18 cellular contexts compared by ENCODE assay signal in the genomic region with DNA sequence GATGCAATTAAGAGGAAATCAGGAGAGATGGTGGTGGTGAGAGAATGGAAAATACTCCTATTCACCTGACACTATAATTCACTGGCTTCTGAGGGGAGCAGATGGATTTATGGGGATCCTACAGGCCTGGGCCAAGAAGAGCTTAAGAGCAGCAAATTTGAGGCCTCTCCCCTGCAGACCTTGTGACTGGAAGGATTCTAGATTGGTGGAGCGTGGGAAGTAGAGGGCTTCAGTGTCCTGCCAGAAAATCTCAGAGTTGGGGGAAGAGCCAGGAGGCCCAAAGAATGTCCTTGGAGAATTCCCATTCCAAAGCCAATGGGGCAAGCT. TPM values are rescaled to one million over a fixed set of nuclear protein-coding genes. Genes with fewer than 3 reads are reported as not detected.
DNase-seq lines count a peak whose midpoint lies in the region; ATAC-seq, FAIRE-seq and TF ChIP-seq lines count a peak whose summit lies in the region.
"Had no signal": no experiment of that assay in that cellular context is flagged by ENCODE, and none has a peak within 500 bp of the region (broad histone marks: within the 10 kb centered on the region; RNA-seq: fewer than 3 reads in every experiment).

No MANE protein-coding gene starts in this region.

- H2AFZ ChIP-seq in ACC112 (ENCODE audit: low read length, unreplicated experiment) (no peak overlapping the region), HepG2 (ENCODE audit: low read length) (no peak overlapping the region)

- no peak overlapping the region for H3K9ac ChIP-seq in HepG2 (ENCODE audit: insufficient read depth, low read depth, low read length)

- no peak for TF ChIP-seq CTCF in gastrocnemius medialis (IDR thresholded peaks at IDR 0.05 in 4 of 5, conservative IDR thresholded peaks at IDR 0.05 in 1 of 5)
- TF ChIP-seq CTCF in CD8-positive, alpha-beta T cell (IDR thresholded peaks at IDR 0.05), result no peak
- no peak for TF ChIP-seq CTCF in HepG2 (CRISPR knock-in tag; IDR thresholded peaks at IDR 0.05)

- in situ Hi-C loops in gastrocnemius medialis (cut with MboI; ENCODE audit: low sequenced_read_pairs in 4 of 4) (no loop called here), HepG2 (cut with HindIII; ENCODE audit: extremely low pct_ligation_motif_present, low pct_unique_long_range_greater_than_20kb) (no loop called here)

- no TSS peak for BruUV-seq in HepG2 (replicated peaks; lab: Mats Ljungman, UMichigan)

- ATAC-seq in gastrocnemius medialis (peak in 1 of 2 donors; percentile 42), HepG2 (no peak), GM18520 (IDR thresholded peaks at IDR 0.05; ENCODE audit: unreplicated experiment) (no peak)
- no peak for ATAC-seq in CD8-positive, alpha-beta T cell
- ATAC-seq: left colon; stimulated activated memory B cell treated with anti-CD40 and anti-IgM and Interleukin-4, amounts not matched to agents 10 μg/mL and 1 μg/mL and 100 μg/mL, for 72 hours; WTC11 had no signal

- no peaks in the 10 kb centered on the region for H3K9me3 ChIP-seq in gastrocnemius medialis
- H3K9me3 ChIP-seq in CD8-positive, alpha-beta T cell (ENCODE audit: low read length), result no peaks in the 10 kb centered on the region
- no peaks in the 10 kb centered on the region for H3K9me3 ChIP-seq in HepG2 (ENCODE audit: low read length)

- DNase-seq in NCI-H69 (lab: John Stamatoyannopoulos, UW) (peak; percentile 84), left kidney (ENCODE audit: low read depth, low spot score) (peak; percentile 68), gastrocnemius medialis (peak in 1 of 2 donors; percentile 30), HepG2 (ENCODE audit: low spot score) (no peak), frontal cortex (ENCODE audit: low spot score in 2 of 2) (no peak)
- no peak for DNase-seq in CD8-positive, alpha-beta T cell
- DNase-seq: left colon, NCI-H2081, NCI-H510A treated with DMSO at 0.1 percent for 48 hours, SHP77 treated with DMSO at 0.1 percent for 48 hours, T-helper 2 cell, trophoblast cell had no signal

- no peak for FAIRE-seq in HepG2 (lab: Jason Lieb, UNC)
- FAIRE-seq in frontal cortex (lab: Jason Lieb, UNC), result no peak

- peaks cover 20% of the 10 kb centered on the region for H3K27me3 Mint-ChIP-seq in CD8-positive, alpha-beta T cell (ENCODE audit: low read depth)

- H3K36me3 ChIP-seq in ACC112 (ENCODE audit: insufficient read depth, low read length) (no peaks in the 10 kb centered on the region), gastrocnemius medialis (no peaks in the 10 kb centered on the region), HepG2 (replicated peaks in 1 of 2; ENCODE audit: control insufficient read depth in 1 of 2, insufficient read depth in 2 of 2, low read length in 2 of 2) (no peaks in the 10 kb centered on the region)
- H3K36me3 ChIP-seq in CD8-positive, alpha-beta T cell (ENCODE audit: insufficient read depth, low read length), result no peaks in the 10 kb centered on the region

- H3K79me2 ChIP-seq in ACC112 (ENCODE audit: control insufficient read depth, insufficient read depth, low read length, unreplicated experiment) (no peaks in the 10 kb centered on the region), HepG2 (ENCODE audit: insufficient read depth, low read length) (no peaks in the 10 kb centered on the region)

- H3K27me3 ChIP-seq in ACC112 (ENCODE audit: insufficient read depth, low read length), result 0 out of 2 replicates have a peak, but pooled peaks cover 3% of the 10 kb centered on the region
- H3K27me3 ChIP-seq in gastrocnemius medialis, result no peaks in the 10 kb centered on the region
- H3K27me3 ChIP-seq in CD8-positive, alpha-beta T cell (ENCODE audit: insufficient read depth, low read length), result no peaks in the 10 kb centered on the region
- H3K27me3 ChIP-seq in HepG2 (ENCODE audit: control insufficient read depth in 1 of 2, insufficient read depth in 2 of 2, low read length in 2 of 2), result peaks cover 6 to 33% of the 10 kb centered on the region in 2 experiments

- TF ChIP-seq EP300 in HepG2 (IDR thresholded peaks at IDR 0.05; ENCODE audit: low read depth in 2 of 2, low read length in 2 of 2) (no peak), HepG2 (CRISPR knock-in tag; IDR thresholded peaks at IDR 0.05; ENCODE audit: borderline replicate concordance) (no peak)

- POLR2A ChIA-PET in CD8-positive, alpha-beta T cell (lab: Charles Lee), result no interaction called here
- POLR2A ChIA-PET in HepG2 (lab: Yijun Ruan, JAX), result no interaction called here

- CTCF ChIA-PET in CD8-positive, alpha-beta T cell (lab: Charles Lee), result no interaction called here
- CTCF ChIA-PET in HepG2 (lab: Yijun Ruan, JAX; ENCODE audit: low intra/inter-chr PET ratio, low total read pairs), result no interaction called here

- no peak overlapping the region for H3K4me3 ChIP-seq in ACC112 (ENCODE audit: low read depth, low read length)
- no peak overlapping the region for H3K4me3 ChIP-seq in gastrocnemius medialis
- H3K4me3 ChIP-seq in CD8-positive, alpha-beta T cell (ENCODE audit: low read depth, low read length), result no peak overlapping the region
- no peak overlapping the region for H3K4me3 ChIP-seq in HepG2 (replicated peaks in 1 of 3; ENCODE audit: insufficient read depth in 1 of 3, low read depth in 2 of 3, low read length in 3 of 3)

- intact Hi-C loops in gastrocnemius medialis (cut with DNase I; ENCODE audit: low total_unique reads) (no loop called here), HepG2 (cut with micrococcal nuclease; ENCODE audit: unreplicated experiment) (no loop called here)
- intact Hi-C loops in CD8-positive, alpha-beta T cell (cut with DNase I, micrococcal nuclease), result loop anchor here in 1 of 2 experiments (2.0 kb wide), 1 partner anchor 28 kb away; no protein-coding TSS in a partner anchor

- no peaks in the 10 kb centered on the region for H3K36me3 Mint-ChIP-seq in CD8-positive, alpha-beta T cell
- H3K36me3 Mint-ChIP-seq: stimulated activated memory B cell treated with anti-CD40 and anti-IgM and Interleukin-4, amounts not matched to agents 10 μg/mL and 1 μg/mL and 100 μg/mL, for 72 hours; WTC11 had no signal

- no peaks in the 10 kb centered on the region for H3K9me3 Mint-ChIP-seq in CD8-positive, alpha-beta T cell
- H3K9me3 Mint-ChIP-seq: stimulated activated memory B cell treated with anti-CD40 and anti-IgM and Interleukin-4, amounts not matched to agents 10 μg/mL and 1 μg/mL and 100 μg/mL, for 72 hours; WTC11 had no signal

- H3K27ac ChIP-seq in ACC112 (ENCODE audit: low read depth, low read length) (peak overlapping the region; percentile 51; the same call in 1 of the 2 replicates), gastrocnemius medialis (peak overlapping the region; percentile 41 to 80 (median 61)), HepG2 (ENCODE audit: extremely low read length, insufficient read depth, low read length) (no peak overlapping the region)
- H3K27ac ChIP-seq in CD8-positive, alpha-beta T cell (ENCODE audit: low read depth, low read length), result no peak overlapping the region

- no peaks in the 10 kb centered on the region for H3K4me1 Mint-ChIP-seq in CD8-positive, alpha-beta T cell (ENCODE audit: low read depth)
- H3K4me1 Mint-ChIP-seq: stimulated activated memory B cell treated with anti-CD40 and anti-IgM and Interleukin-4, amounts not matched to agents 10 μg/mL and 1 μg/mL and 100 μg/mL, for 72 hours had no signal

- no peak for TF ChIP-seq RAD21 in HepG2 (CRISPR knock-in tag; IDR thresholded peaks at IDR 0.05)

- no peak overlapping the region for H3K4me2 ChIP-seq in HepG2 (ENCODE audit: low read depth, low read length)

- H3K4me1 ChIP-seq in ACC112 (ENCODE audit: control insufficient read depth, insufficient read depth, low read length, unreplicated experiment) (peaks cover 13% of the 10 kb centered on the region), gastrocnemius medialis (peaks cover 12 to 18% of the 10 kb centered on the region in 2 donors), HepG2 (ENCODE audit: insufficient read depth, low read length) (no peaks in the 10 kb centered on the region)
- H3K4me1 ChIP-seq in CD8-positive, alpha-beta T cell (ENCODE audit: insufficient read depth, low read length), result no peaks in the 10 kb centered on the region

- H3K4me3 Mint-ChIP-seq in CD8-positive, alpha-beta T cell, result no peak overlapping the region
- H3K4me3 Mint-ChIP-seq: stimulated activated memory B cell treated with anti-CD40 and anti-IgM and Interleukin-4, amounts not matched to agents 10 μg/mL and 1 μg/mL and 100 μg/mL, for 72 hours; WTC11 had no signal

- H3K27ac Mint-ChIP-seq in CD8-positive, alpha-beta T cell, result no peak overlapping the region
- H3K27ac Mint-ChIP-seq: stimulated activated memory B cell treated with anti-CD40 and anti-IgM and Interleukin-4, amounts not matched to agents 10 μg/mL and 1 μg/mL and 100 μg/mL, for 72 hours; WTC11 had no signal

- TF ChIP-seq POLR2A in gastrocnemius medialis (IDR thresholded peaks at IDR 0.05), result no peak
- no peak for TF ChIP-seq POLR2A in HepG2 (IDR thresholded peaks at IDR 0.05; ENCODE audit: insufficient read depth in 1 of 2, low read depth in 2 of 2, low read length in 2 of 2)

- H4K20me1 ChIP-seq in HepG2 (ENCODE audit: insufficient read depth, low read length), result no peaks in the 10 kb centered on the region

- WGBS in HepG2 (ENCODE audit: low lambda C conversion rate), result 38% methylated on average over 1 of the region's 1 CpG

RNA-seq across cellular contexts. Expression of a gene that starts 1.8 kb away (rescaled TPM):
- total RNA-seq in gastrocnemius medialis (100 to 1,000 TPM in 1 of 4 donors, 10 to 100 TPM in 3; 11.2 to 113 (median 27.7) TPM), HepG2 (2016; rRNA removed; fragmentation: Illumina TruSeq; extraction: Trizol) (0.04 TPM in 1 of 2 replicates, not detected in the other), frontal cortex (under 0.01 TPM)
- total RNA-seq in CD8-positive, alpha-beta T cell, result not detected
- not detected in 2 replicates for total RNA-seq in HepG2 (2016; cell fraction: cytosol; rRNA removed; fragmentation: Illumina TruSeq; extraction: Trizol; ENCODE audit: low read depth)
- 0.03 TPM in 1 of 2 replicates, not detected in the other for total RNA-seq in HepG2 (2016; cell fraction: insoluble cytoplasmic fraction; rRNA removed; fragmentation: Illumina TruSeq; extraction: Trizol)
- total RNA-seq in HepG2 (2016; cell fraction: membrane; rRNA removed; fragmentation: Illumina TruSeq; extraction: Trizol), result not detected in 2 replicates
- total RNA-seq in HepG2 (2016; cell fraction: nucleus; rRNA removed; fragmentation: Illumina TruSeq; extraction: Trizol), result 0.09 and 0.22 TPM in 2 replicates
- polyA plus RNA-seq in HepG2 (2011; rRNA removed), result 0.05 and 0.22 TPM in 2 replicates
- polyA plus RNA-seq in HepG2 (2011; cell fraction: cytosol; rRNA removed), result 0.01 TPM in 2 replicates
- polyA plus RNA-seq in HepG2 (2011; cell fraction: nucleus; rRNA removed), result 1.1 and 1.3 TPM in 2 replicates
- 0.05 and 0.20 TPM in 2 replicates for polyA plus RNA-seq in HepG2 (2012)
- not detected in 2 replicates for polyA plus RNA-seq in HepG2 (2016; cell fraction: cytosol; fragmentation: Illumina TruSeq; extraction: Trizol; ENCODE audit: low read depth)
- polyA plus RNA-seq in HepG2 (2016; cell fraction: insoluble cytoplasmic fraction; fragmentation: Illumina TruSeq; extraction: Trizol; ENCODE audit: low read depth), result 0.05 TPM in 1 of 2 replicates, not detected in the other
- not detected in 2 replicates for polyA plus RNA-seq in HepG2 (2016; cell fraction: membrane; fragmentation: Illumina TruSeq; extraction: Trizol; ENCODE audit: low read depth)
- 1.1 and 1.3 TPM in 2 replicates for polyA plus RNA-seq in HepG2 (2016; cell fraction: nucleus; fragmentation: Illumina TruSeq; extraction: Trizol; ENCODE audit: insufficient read depth, low read depth)
- not detected in 2 replicates for polyA minus RNA-seq in HepG2 (2011; rRNA and poly(A)+ RNA removed; ENCODE audit: low replicate concordance)
- 0.09 TPM in 1 of 2 replicates, not detected in the other for polyA minus RNA-seq in HepG2 (2011; cell fraction: cytosol; rRNA and poly(A)+ RNA removed)
- 0.12 and 0.13 TPM in 2 replicates for polyA minus RNA-seq in HepG2 (2011; cell fraction: nucleus; rRNA and poly(A)+ RNA removed)
- total RNA-seq: activated CD8-positive, alpha-beta memory T cell treated with anti-CD3 and anti-CD28 coated beads for 36 hours had no signal
- polyA plus RNA-seq: AG04450 had no signal

RNA-seq across cellular contexts. Expression of a gene that starts 38.2 kb away (rescaled TPM):
- total RNA-seq in gastrocnemius medialis (10 to 100 TPM; 11.9 to 38.8 (median 13.0) TPM), HepG2 (2016; rRNA removed; fragmentation: Illumina TruSeq; extraction: Trizol) (33.6 and 60.9 TPM in 2 replicates), frontal cortex (73.4 TPM)
- total RNA-seq in CD8-positive, alpha-beta T cell, result 10 to 100 TPM; 14.3 to 14.4 TPM
- total RNA-seq in HepG2 (2016; cell fraction: cytosol; rRNA removed; fragmentation: Illumina TruSeq; extraction: Trizol; ENCODE audit: low read depth), result 19.4 and 19.6 TPM in 2 replicates
- total RNA-seq in HepG2 (2016; cell fraction: insoluble cytoplasmic fraction; rRNA removed; fragmentation: Illumina TruSeq; extraction: Trizol), result 34.2 and 64.9 TPM in 2 replicates
- total RNA-seq in HepG2 (2016; cell fraction: membrane; rRNA removed; fragmentation: Illumina TruSeq; extraction: Trizol), result 35.3 and 35.6 TPM in 2 replicates
- total RNA-seq in HepG2 (2016; cell fraction: nucleus; rRNA removed; fragmentation: Illumina TruSeq; extraction: Trizol), result 46.5 and 53.8 TPM in 2 replicates
- polyA plus RNA-seq in HepG2 (2011; rRNA removed), result 102 and 137 TPM in 2 replicates
- 89.3 and 100 TPM in 2 replicates for polyA plus RNA-seq in HepG2 (2011; cell fraction: cytosol; rRNA removed)
- 118 and 132 TPM in 2 replicates for polyA plus RNA-seq in HepG2 (2011; cell fraction: nucleus; rRNA removed)
- polyA plus RNA-seq in HepG2 (2012), result 50.9 and 56.1 TPM in 2 replicates
- 20.3 and 20.6 TPM in 2 replicates for polyA plus RNA-seq in HepG2 (2016; cell fraction: cytosol; fragmentation: Illumina TruSeq; extraction: Trizol; ENCODE audit: low read depth)
- polyA plus RNA-seq in HepG2 (2016; cell fraction: insoluble cytoplasmic fraction; fragmentation: Illumina TruSeq; extraction: Trizol; ENCODE audit: low read depth), result 32.1 and 32.2 TPM in 2 replicates
- polyA plus RNA-seq in HepG2 (2016; cell fraction: membrane; fragmentation: Illumina TruSeq; extraction: Trizol; ENCODE audit: low read depth), result 27.0 and 30.2 TPM in 2 replicates
- polyA plus RNA-seq in HepG2 (2016; cell fraction: nucleus; fragmentation: Illumina TruSeq; extraction: Trizol; ENCODE audit: insufficient read depth, low read depth), result 79.2 and 83.5 TPM in 2 replicates
- 239 and 286 TPM in 2 replicates for polyA minus RNA-seq in HepG2 (2011; rRNA and poly(A)+ RNA removed; ENCODE audit: low replicate concordance)
- 16.9 and 23.5 TPM in 2 replicates for polyA minus RNA-seq in HepG2 (2011; cell fraction: cytosol; rRNA and poly(A)+ RNA removed)
- polyA minus RNA-seq in HepG2 (2011; cell fraction: nucleus; rRNA and poly(A)+ RNA removed), result 14.8 and 15.3 TPM in 2 replicates

Comparison
In these comparisons a context has a peak if more than half of its experiments do, and no peak if none do; other contexts are left out.
1. H3K27ac ChIP-seq: peak in ACC112 (single experiment) and gastrocnemius medialis (4 of 4); none in CD8-positive, alpha-beta T cell (single experiment) and HepG2 (single experiment).
2. DNase-seq: peak in NCI-H69 (single experiment) and left kidney (single experiment); none in CD8-positive, alpha-beta T cell (0 of 7), HepG2 (single experiment) and frontal cortex (0 of 2).
3. RNA of a gene that starts 1.8 kb away (total RNA-seq): 11.2 to 113 TPM in gastrocnemius medialis; 0.03 to 0.22 TPM in HepG2, not detected in CD8-positive, alpha-beta T cell and under 0.01 TPM in frontal cortex (single experiment); every median in the first group is over 4 times any median in the second.